In genomic region chr12:89542912-89543592, GRCh38 we compare ENCODE assay signal across 7 cellular contexts. TPM values are rescaled to one million over a fixed set of nuclear protein-coding genes. Genes with fewer than 3 reads are reported as not detected.
A peak's percentile ranks its signal among the peaks of the same experiment; 100 is the strongest.
DNase-seq lines count a peak whose midpoint lies in the region; ATAC-seq and TF ChIP-seq lines count a peak whose summit lies in the region.

No MANE protein-coding gene starts in this region.

- peak; percentile 90 for TF ChIP-seq CTCF in left ventricle myocardium inferior (IDR thresholded peaks at IDR 0.05; ENCODE audit: borderline replicate concordance)

- ATAC-seq in GM18498 (IDR thresholded peaks at IDR 0.05; ENCODE audit: unreplicated experiment) (peak; percentile 75), HG02759 (IDR thresholded peaks at IDR 0.05; ENCODE audit: unreplicated experiment) (peak; percentile 76)

- H3K27me3 ChIP-seq in adipocyte (replicated peaks; ENCODE audit: control insufficient read depth, insufficient read depth, low read length): no peaks in the 10 kb centered on the region
- no peaks in the 10 kb centered on the region for H3K27me3 ChIP-seq in left ventricle myocardium inferior (ENCODE audit: low read depth)

- no peaks in the 10 kb centered on the region for H3K4me1 ChIP-seq in adipocyte (ENCODE audit: control insufficient read depth, insufficient read depth, low read length)
- H3K4me1 ChIP-seq in left ventricle myocardium inferior: peaks cover 32% of the 10 kb centered on the region

- no peaks in the 10 kb centered on the region for H3K36me3 ChIP-seq in adipocyte (ENCODE audit: control insufficient read depth, insufficient read depth, low read length, severe bottlenecking)
- H3K36me3 ChIP-seq in left ventricle myocardium inferior: no peaks in the 10 kb centered on the region

- H3K9me3 ChIP-seq in adipocyte (ENCODE audit: control insufficient read depth, low read length) (no peaks in the 10 kb centered on the region), left ventricle myocardium inferior (replicated peaks) (no peaks in the 10 kb centered on the region)

- no peak overlapping the region for H3K9ac ChIP-seq in adipocyte (ENCODE audit: low read length)

- H3K4me3 ChIP-seq in adipocyte (ENCODE audit: low read length) (no peak overlapping the region), left ventricle myocardium inferior (no peak overlapping the region), skeletal muscle cell (ENCODE audit: low read depth, low read length) (no peak overlapping the region)

- DNase-seq in NCI-H128 (lab: John Stamatoyannopoulos, UW; ENCODE audit: unreplicated experiment) (peak; percentile 64), T follicular helper cell (ENCODE audit: low read depth) (peak; percentile 40), adipocyte (ENCODE audit: low read depth) (peak; percentile 92), left ventricle myocardium inferior (peak; percentile 29), skeletal muscle cell (ENCODE audit: low read depth) (peak; percentile 47)

- no peak overlapping the region for H3K27ac ChIP-seq in left ventricle myocardium inferior (replicated peaks)

- intact Hi-C loops in left ventricle myocardium inferior (cut with micrococcal nuclease): loop anchor here (10.0 kb wide), 1 partner anchor 562 kb away; no protein-coding TSS in a partner anchor

RNA-seq across cellular contexts. Expression of gene POC1B, which starts 17.2 kb away (rescaled TPM):
- total RNA-seq in left ventricle myocardium inferior: 8.6 TPM

RNA-seq across cellular contexts. Expression of gene GALNT4, which starts 18.5 kb away (rescaled TPM):
- total RNA-seq in left ventricle myocardium inferior: 2.1 TPM

Comparison
In these comparisons a context has a peak if more than half of its experiments do, and no peak if none do; other contexts are left out.
1. DNase-seq: peak in every context shown above with its lines; median percentile 92 in adipocyte; 64 in NCI-H128; 47 in skeletal muscle cell; 40 in T follicular helper cell; 29 in left ventricle myocardium inferior.